13 cellular contexts compared by ENCODE assay signal in genomic region chr3:48157215-48157840, GRCh38. TPM values are rescaled to one million over a fixed set of nuclear protein-coding genes. Genes with fewer than 3 reads are reported as not detected.
A peak's percentile ranks its signal among the peaks of the same experiment; 100 is the strongest.
DNase-seq lines count a peak whose midpoint lies in the region; ATAC-seq and TF ChIP-seq lines count a peak whose summit lies in the region.
"Had no signal": no experiment of that assay in that cellular context is flagged by ENCODE, and none has a peak within 500 bp of the region (broad histone marks: within the 10 kb centered on the region; RNA-seq: fewer than 3 reads in every experiment).

No MANE protein-coding gene starts in this region.

- DNase-seq in stimulated activated naive CD8-positive, alpha-beta T cell treated with anti-CD3 and anti-CD28 coated beads, Interleukin-15, amount 100 ng/mL, for 72 hours, result no peak
- DNase-seq in Panc1 (ENCODE audit: low read depth, low spot score) (no peak), foreskin fibroblast (peak; percentile 21 to 56)
- DNase-seq in activated CD4-positive, alpha-beta T cell treated with anti-CD3 and anti-CD28 coated beads for 4 hours, result no peak
- no peak for DNase-seq in CD8-positive, alpha-beta memory T cell
- DNase-seq: NCI-H345 had no signal

- peak overlapping the region; percentile 36 for H3K27ac Mint-ChIP-seq in stimulated activated naive CD8-positive, alpha-beta T cell treated with anti-CD3 and anti-CD28 coated beads, Interleukin-15, Interleukin-2, amounts not matched to agents 100 ng/mL and 50 ng/mL, for 24 hours
- peak overlapping the region in 1 of 2 donors; percentile 20 for H3K27ac Mint-ChIP-seq in stimulated activated naive CD8-positive, alpha-beta T cell treated with anti-CD3 and anti-CD28 coated beads, Interleukin-15, amount 100 ng/mL, for 72 hours
- H3K27ac Mint-ChIP-seq in CD8-positive, alpha-beta memory T cell, result peak overlapping the region in 2 of 8 donors; percentile 24 to 42
- H3K27ac Mint-ChIP-seq: stimulated activated effector memory CD8-positive, alpha-beta T cell treated with anti-CD3 and anti-CD28 coated beads, Interleukin-12 subunit alpha, Interleukin-12 subunit beta, amount 100 ng/mL, for 72 hours had no signal

- no peaks in the 10 kb centered on the region for H3K9me3 ChIP-seq in Panc1 (ENCODE audit: control insufficient read depth, insufficient read depth, low read depth, low read length)
- H3K9me3 ChIP-seq in CD8-positive, alpha-beta memory T cell (ENCODE audit: low read length), result no peaks in the 10 kb centered on the region
- H3K9me3 ChIP-seq: gastroesophageal sphincter had no signal

- H3K4me1 ChIP-seq in Panc1 (ENCODE audit: control insufficient read depth, insufficient read depth, low read length), result no peaks in the 10 kb centered on the region; the same call in 1 of the 2 replicates
- H3K4me1 ChIP-seq in CD8-positive, alpha-beta memory T cell (ENCODE audit: insufficient read depth, low read length), result no peaks in the 10 kb centered on the region
- H3K4me1 ChIP-seq: gastroesophageal sphincter had no signal

- peaks cover 51% of the 10 kb centered on the region for H3K36me3 Mint-ChIP-seq in stimulated activated naive CD8-positive, alpha-beta T cell treated with anti-CD3 and anti-CD28 coated beads, Interleukin-15, Interleukin-2, amounts not matched to agents 100 ng/mL and 50 ng/mL, for 24 hours (ENCODE audit: low read depth)
- no peaks in the 10 kb centered on the region for H3K36me3 Mint-ChIP-seq in CD8-positive, alpha-beta memory T cell

- no peak overlapping the region for H3K4me3 Mint-ChIP-seq in stimulated activated naive CD8-positive, alpha-beta T cell treated with anti-CD3 and anti-CD28 coated beads, Interleukin-15, Interleukin-2, amounts not matched to agents 100 ng/mL and 50 ng/mL, for 24 hours
- no peak overlapping the region for H3K4me3 Mint-ChIP-seq in stimulated activated naive CD8-positive, alpha-beta T cell treated with anti-CD3 and anti-CD28 coated beads, Interleukin-15, amount 100 ng/mL, for 72 hours
- H3K4me3 Mint-ChIP-seq in CD8-positive, alpha-beta memory T cell, result no peak overlapping the region
- H3K4me3 Mint-ChIP-seq: effector memory CD8-positive, alpha-beta T cell; stimulated activated effector memory CD8-positive, alpha-beta T cell treated with anti-CD3 and anti-CD28 coated beads, Interleukin-12 subunit alpha, Interleukin-12 subunit beta, amount 100 ng/mL, for 72 hours had no signal

- BruUV-seq in Panc1 (replicated peaks; lab: Mats Ljungman, UMichigan), result TSS peak; percentile 86

- intact Hi-C loops in Panc1 (cut with micrococcal nuclease; ENCODE audit: unreplicated experiment), result loop anchor here (10.0 kb wide), 1 partner anchor 303 kb away; no protein-coding TSS in a partner anchor

- H3K9me3 Mint-ChIP-seq in stimulated activated naive CD8-positive, alpha-beta T cell treated with anti-CD3 and anti-CD28 coated beads, Interleukin-15, Interleukin-2, amounts not matched to agents 100 ng/mL and 50 ng/mL, for 24 hours, result no peaks in the 10 kb centered on the region
- no peaks in the 10 kb centered on the region for H3K9me3 Mint-ChIP-seq in stimulated activated naive CD8-positive, alpha-beta T cell treated with anti-CD3 and anti-CD28 coated beads, Interleukin-15, amount 100 ng/mL, for 72 hours
- H3K9me3 Mint-ChIP-seq in CD8-positive, alpha-beta memory T cell, result no peaks in the 10 kb centered on the region
- H3K9me3 Mint-ChIP-seq: effector memory CD8-positive, alpha-beta T cell; stimulated activated effector memory CD8-positive, alpha-beta T cell treated with anti-CD3 and anti-CD28 coated beads, Interleukin-12 subunit alpha, Interleukin-12 subunit beta, amount 100 ng/mL, for 72 hours had no signal

- POLR2A ChIA-PET in Panc1 (lab: Charles Lee), result no interaction called here
- POLR2A ChIA-PET in CD8-positive, alpha-beta memory T cell (lab: Charles Lee), result no interaction called here

- H3K4me3 ChIP-seq in Panc1 (ENCODE audit: low read depth in 2 of 2, low read length in 2 of 2) (no peak overlapping the region), foreskin fibroblast (ENCODE audit: low read depth in 1 of 2, low read length in 2 of 2) (no peak overlapping the region)
- no peak overlapping the region for H3K4me3 ChIP-seq in CD8-positive, alpha-beta memory T cell (ENCODE audit: low read length)
- H3K4me3 ChIP-seq: gastroesophageal sphincter had no signal

- H3K36me3 ChIP-seq in Panc1 (ENCODE audit: control insufficient read depth, insufficient read depth, low read length), result no peaks in the 10 kb centered on the region; the same call in 1 of the 2 replicates
- H3K36me3 ChIP-seq in CD8-positive, alpha-beta memory T cell (ENCODE audit: insufficient read depth, low read length), result no peaks in the 10 kb centered on the region

- no peaks in the 10 kb centered on the region for H3K27me3 ChIP-seq in Panc1 (ENCODE audit: control insufficient read depth, insufficient read depth, low read length)
- no peaks in the 10 kb centered on the region for H3K27me3 ChIP-seq in CD8-positive, alpha-beta memory T cell (ENCODE audit: insufficient read depth, low read length, poor library complexity, severe bottlenecking)
- H3K27me3 ChIP-seq: gastroesophageal sphincter had no signal

- H3K4me1 Mint-ChIP-seq in stimulated activated naive CD8-positive, alpha-beta T cell treated with anti-CD3 and anti-CD28 coated beads, Interleukin-15, Interleukin-2, amounts not matched to agents 100 ng/mL and 50 ng/mL, for 24 hours (ENCODE audit: low read depth), result no peaks in the 10 kb centered on the region
- no peaks in the 10 kb centered on the region for H3K4me1 Mint-ChIP-seq in stimulated activated naive CD8-positive, alpha-beta T cell treated with anti-CD3 and anti-CD28 coated beads, Interleukin-15, amount 100 ng/mL, for 72 hours
- no peaks in the 10 kb centered on the region for H3K4me1 Mint-ChIP-seq in CD8-positive, alpha-beta memory T cell
- H3K4me1 Mint-ChIP-seq: stimulated activated effector memory CD8-positive, alpha-beta T cell treated with anti-CD3 and anti-CD28 coated beads, Interleukin-12 subunit alpha, Interleukin-12 subunit beta, amount 100 ng/mL, for 72 hours had no signal

- CTCF ChIA-PET in Panc1 (lab: Charles Lee), result no interaction called here
- CTCF ChIA-PET in CD8-positive, alpha-beta memory T cell (lab: Charles Lee), result interaction anchor here (1.1 to 1.9 kb wide), 4 partner anchors 265 to 332 kb away, joined by 3 to 4 read pairs (median 3); no protein-coding TSS in a partner anchor

- ATAC-seq in stimulated activated naive CD8-positive, alpha-beta T cell treated with anti-CD3 and anti-CD28 coated beads, Interleukin-15, amount 100 ng/mL, for 72 hours, result no peak
- 0 out of 2 replicates have a peak, but pooled peaks have one; percentile 29 for ATAC-seq in Panc1
- no peak for ATAC-seq in HG02884 (IDR thresholded peaks at IDR 0.05; ENCODE audit: unreplicated experiment)
- no peak for ATAC-seq in esophagus mucosa
- ATAC-seq: effector memory CD8-positive, alpha-beta T cell; gastroesophageal sphincter had no signal

- TF ChIP-seq CTCF in Panc1 (IDR thresholded peaks at IDR 0.05) (no peak), foreskin fibroblast (IDR thresholded peaks at IDR 0.05; ENCODE audit: low read depth, low read length) (no peak)

- H3K27ac ChIP-seq in Panc1 (ENCODE audit: low read length), result no peak overlapping the region
- no peak overlapping the region for H3K27ac ChIP-seq in CD8-positive, alpha-beta memory T cell (ENCODE audit: low read depth, low read length)
- H3K27ac ChIP-seq: gastroesophageal sphincter, KMS-11 had no signal

- H3K27me3 Mint-ChIP-seq in stimulated activated naive CD8-positive, alpha-beta T cell treated with anti-CD3 and anti-CD28 coated beads, Interleukin-15, Interleukin-2, amounts not matched to agents 100 ng/mL and 50 ng/mL, for 24 hours, result no peaks in the 10 kb centered on the region
- no peaks in the 10 kb centered on the region for H3K27me3 Mint-ChIP-seq in stimulated activated naive CD8-positive, alpha-beta T cell treated with anti-CD3 and anti-CD28 coated beads, Interleukin-15, amount 100 ng/mL, for 72 hours
- no peaks in the 10 kb centered on the region for H3K27me3 Mint-ChIP-seq in CD8-positive, alpha-beta memory T cell
- H3K27me3 Mint-ChIP-seq: effector memory CD8-positive, alpha-beta T cell had no signal

- in situ Hi-C loops in Panc1 (cut with HindIII; ENCODE audit: low pct_unique_long_range_greater_than_20kb, low sequenced_read_pairs), result no loop called here

RNA-seq across cellular contexts. Expression of gene CDC25A, which starts 30.9 kb away (rescaled TPM):
- total RNA-seq in Panc1 (2021; ENCODE audit: unreplicated experiment) (12.8 TPM), esophagus mucosa (3.8 TPM)
- 3.5 TPM for polyA plus RNA-seq in Panc1 (2012; ENCODE audit: insufficient read length)
- total RNA-seq in CD8-positive, alpha-beta memory T cell, result 10 to 100 TPM; 58.4 to 58.8 TPM
- polyA plus RNA-seq in CD8-positive, alpha-beta memory T cell, result not detected

Comparison
In these comparisons a context has a peak if more than half of its experiments do, and no peak if none do; other contexts are left out.
1. DNase-seq: peak in foreskin fibroblast (2 of 2); none in stimulated activated naive CD8-positive, alpha-beta T cell treated with anti-CD3 and anti-CD28 coated beads, Interleukin-15, amount 100 ng/mL, for 72 hours (0 of 2), Panc1 (single experiment), activated CD4-positive, alpha-beta T cell treated with anti-CD3 and anti-CD28 coated beads for 4 hours (0 of 2) and CD8-positive, alpha-beta memory T cell (0 of 5).